25 cellular contexts compared by ENCODE assay signal in genomic region chr10:69665457-69666320, GRCh38.
"Had no signal": no experiment of that assay in that cellular context is flagged by ENCODE, and none has a peak within 500 bp of the region (broad histone marks: within the 10 kb centered on the region; RNA-seq: fewer than 3 reads in every experiment).

No MANE protein-coding gene starts in this region.

- DNase-seq: activated CD4-positive, alpha-beta memory T cell treated with anti-CD3 and anti-CD28 coated beads, Interleukin-2, amount 10 ng/mL, durations not matched to agents 7 days and 5 days; activated CD4-positive, alpha-beta T cell treated with anti-CD3 and anti-CD28 coated beads for 48 hours; activated CD4-positive, CD25-positive, alpha-beta regulatory T cell; activated naive CD4-positive, alpha-beta T cell treated with anti-CD3 and anti-CD28 coated beads for 36 hours; activated naive CD8-positive, alpha-beta T cell treated with anti-CD3 and anti-CD28 coated beads, Interleukin-2, amount 50 U/mL, for 24 hours; activated T-cell treated with anti-CD3 and anti-CD28 coated beads, Interleukin-2, amount 50 U/mL, for 24 hours; anterior cingulate cortex; brain microvascular endothelial cell; central memory CD4-positive, alpha-beta T cell; dorsolateral prefrontal cortex; foreskin melanocyte; glutamatergic neuron; hippocampal formation; islet precursor cell; left colon; lower lobe of right lung; occipital lobe; sigmoid colon; stimulated activated CD4-positive, alpha-beta T cell treated with anti-CD3 and anti-CD28 coated beads, Interleukin-4, amount 100 ng/mL, for 24 hours; testis had no signal

- H3K9me3 Mint-ChIP-seq: activated CD4-positive, alpha-beta memory T cell treated with anti-CD3 and anti-CD28 coated beads, Interleukin-2, amount 10 ng/mL, durations not matched to agents 7 days and 5 days; activated naive CD4-positive, alpha-beta T cell treated with anti-CD3 and anti-CD28 coated beads for 36 hours; activated naive CD8-positive, alpha-beta T cell treated with anti-CD3 and anti-CD28 coated beads, Interleukin-2, amount 50 U/mL, for 24 hours; activated T-cell treated with anti-CD3 and anti-CD28 coated beads, Interleukin-2, amount 50 U/mL, for 24 hours; activated T-helper 2 cell treated with anti-CD3 and anti-CD28 coated beads, Interferon-gamma antibody, Interleukin-2, Interleukin-4, amounts not matched to agents 10 μg/mL and 5 μg/mL and 100 μg/mL, durations not matched to agents 14 hours and 24 hours and 36 hours; nephron; stimulated activated memory B cell treated with anti-CD40 and anti-IgM and Interleukin-4, amounts not matched to agents 10 μg/mL and 1 μg/mL and 100 μg/mL, for 72 hours; type B pancreatic cell had no signal

- H3K27me3 ChIP-seq: brain microvascular endothelial cell, testis had no signal

- ATAC-seq: activated naive CD8-positive, alpha-beta T cell treated with anti-CD3 and anti-CD28 coated beads, Interleukin-2, amount 50 U/mL, for 24 hours; left colon; lower lobe of right lung; stimulated activated memory B cell treated with anti-CD40 and anti-IgM and Interleukin-4, amounts not matched to agents 10 μg/mL and 1 μg/mL and 100 μg/mL, for 72 hours had no signal

- H3K4me3 Mint-ChIP-seq: activated CD4-positive, alpha-beta memory T cell treated with anti-CD3 and anti-CD28 coated beads, Interleukin-2, amount 10 ng/mL, durations not matched to agents 7 days and 5 days; activated naive CD4-positive, alpha-beta T cell treated with anti-CD3 and anti-CD28 coated beads for 36 hours; activated naive CD8-positive, alpha-beta T cell treated with anti-CD3 and anti-CD28 coated beads, Interleukin-2, amount 50 U/mL, for 24 hours; activated T-cell treated with anti-CD3 and anti-CD28 coated beads, Interleukin-2, amount 50 U/mL, for 24 hours; nephron; stimulated activated memory B cell treated with anti-CD40 and anti-IgM and Interleukin-4, amounts not matched to agents 10 μg/mL and 1 μg/mL and 100 μg/mL, for 72 hours; type B pancreatic cell had no signal

- H3K27ac ChIP-seq: brain microvascular endothelial cell, dorsolateral prefrontal cortex, lower lobe of right lung, sigmoid colon, testis had no signal

- H3K4me1 ChIP-seq: lower lobe of right lung, sigmoid colon, testis had no signal

- H3K27ac Mint-ChIP-seq: activated CD4-positive, alpha-beta memory T cell treated with anti-CD3 and anti-CD28 coated beads, Interleukin-2, amount 10 ng/mL, durations not matched to agents 7 days and 5 days; activated naive CD4-positive, alpha-beta T cell treated with anti-CD3 and anti-CD28 coated beads for 36 hours; activated naive CD8-positive, alpha-beta T cell treated with anti-CD3 and anti-CD28 coated beads, Interleukin-2, amount 50 U/mL, for 24 hours; activated T-cell treated with anti-CD3 and anti-CD28 coated beads, Interleukin-2, amount 50 U/mL, for 24 hours; activated T-helper 2 cell treated with anti-CD3 and anti-CD28 coated beads, Interferon-gamma antibody, Interleukin-2, Interleukin-4, amounts not matched to agents 10 μg/mL and 5 μg/mL and 100 μg/mL, durations not matched to agents 14 hours and 24 hours and 36 hours; stimulated activated memory B cell treated with anti-CD40 and anti-IgM and Interleukin-4, amounts not matched to agents 10 μg/mL and 1 μg/mL and 100 μg/mL, for 72 hours; type B pancreatic cell had no signal

- H3K4me3 ChIP-seq: dorsolateral prefrontal cortex, lower lobe of right lung, sigmoid colon, testis had no signal

- H3K36me3 ChIP-seq: brain microvascular endothelial cell, lower lobe of right lung, sigmoid colon had no signal

- H3K36me3 Mint-ChIP-seq: stimulated activated memory B cell treated with anti-CD40 and anti-IgM and Interleukin-4, amounts not matched to agents 10 μg/mL and 1 μg/mL and 100 μg/mL, for 72 hours; type B pancreatic cell had no signal

- H3K9me3 ChIP-seq: lower lobe of right lung, sigmoid colon, testis had no signal

- H3K4me1 Mint-ChIP-seq: activated naive CD8-positive, alpha-beta T cell treated with anti-CD3 and anti-CD28 coated beads, Interleukin-2, amount 50 U/mL, for 24 hours; stimulated activated memory B cell treated with anti-CD40 and anti-IgM and Interleukin-4, amounts not matched to agents 10 μg/mL and 1 μg/mL and 100 μg/mL, for 72 hours had no signal

- FAIRE-seq: colon had no signal
